Comparison of ENCODE assay signal across 8 cellular contexts in the genomic region with DNA sequence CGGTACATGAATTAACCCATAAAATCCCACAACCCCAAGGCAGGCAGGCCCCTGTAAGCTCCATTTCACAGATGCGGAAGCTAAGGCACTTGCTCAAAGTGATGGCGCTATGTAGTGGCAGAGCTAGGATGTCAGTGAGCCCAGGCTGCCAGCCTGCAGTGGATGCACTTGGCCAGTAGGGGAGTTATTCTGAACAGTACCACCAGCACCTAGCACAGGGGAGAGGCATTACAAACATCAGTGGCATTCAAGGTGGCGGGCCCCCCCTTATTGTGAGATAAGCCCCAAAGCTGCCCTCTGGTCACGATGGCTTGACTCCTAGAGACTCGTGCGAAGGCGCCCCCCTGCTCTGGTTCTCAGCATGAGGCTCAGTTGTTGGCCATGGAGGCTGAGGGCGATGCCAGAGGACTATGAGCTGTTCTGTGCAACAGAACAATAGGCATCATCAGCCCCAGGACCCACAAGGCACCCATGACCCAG. TPM values are rescaled to one million over a fixed set of nuclear protein-coding genes. Genes with fewer than 3 reads are reported as not detected.
DNase-seq lines count a peak whose midpoint lies in the region; ATAC-seq and TF ChIP-seq lines count a peak whose summit lies in the region.

No MANE protein-coding gene starts in this region.

- H3K27me3 ChIP-seq in BE2C (no peaks in the 10 kb centered on the region), Peyer's patch (no peaks in the 10 kb centered on the region)

- DNase-seq in BE2C: peak; percentile 40
- DNase-seq in Peyer's patch: no peak
- DNase-seq in cardiac fibroblast (ENCODE audit: low read depth in 2 of 2): peak; percentile 26 to 41
- peak; percentile 39 to 42 for DNase-seq in lung microvascular endothelial cell (ENCODE audit: low read depth in 2 of 2)
- no peak for DNase-seq in epidermal melanocyte (ENCODE audit: insufficient read length, low spot score)
- no peak for DNase-seq in NCI-H187 treated with DMSO at 0.1 percent for 48 hours (lab: John Stamatoyannopoulos, UW)

- H3K4me1 ChIP-seq in BE2C: no peaks in the 10 kb centered on the region
- H3K4me1 ChIP-seq in Peyer's patch: no peaks in the 10 kb centered on the region

- no peak overlapping the region for H3K27ac ChIP-seq in Peyer's patch

- TF ChIP-seq CTCF in BE2C (IDR thresholded peaks at IDR 0.05; ENCODE audit: low read depth, low read length): peak; percentile 67
- peak in 4 of 6 experiments; percentile 35 to 40 (median 38) for TF ChIP-seq CTCF in Peyer's patch (IDR thresholded peaks at IDR 0.05)
- TF ChIP-seq CTCF in cardiac fibroblast (IDR thresholded peaks at IDR 0.05; ENCODE audit: low read depth, low read length): peak; percentile 71

- H3K4me3 ChIP-seq in BE2C (ENCODE audit: low read depth, low read length) (no peak overlapping the region), Peyer's patch (no peak overlapping the region), cardiac fibroblast (replicated peaks in 1 of 2; ENCODE audit: low read depth in 2 of 2, low read length in 2 of 2) (no peak overlapping the region)

- peaks cover 52% of the 10 kb centered on the region for H3K36me3 ChIP-seq in BE2C
- peaks cover 0 to 41% (median 0%) of the 10 kb centered on the region in 3 donors for H3K36me3 ChIP-seq in Peyer's patch

- no peak for TF ChIP-seq POLR2A in Peyer's patch (IDR thresholded peaks at IDR 0.05)

- H3K9me3 ChIP-seq in BE2C: no peaks in the 10 kb centered on the region
- no peaks in the 10 kb centered on the region for H3K9me3 ChIP-seq in Peyer's patch

- ATAC-seq in GM19351 (IDR thresholded peaks at IDR 0.05; ENCODE audit: unreplicated experiment) (peak; percentile 90), HG03039 (IDR thresholded peaks at IDR 0.05; ENCODE audit: unreplicated experiment) (no peak)

RNA-seq across cellular contexts. Expression of a gene that starts 33.8 kb away (rescaled TPM):
- polyA plus RNA-seq in BE2C (2012; ENCODE audit: insufficient read depth, insufficient read length, low read depth): 123 TPM
- total RNA-seq in Peyer's patch (10 to 100 TPM; 49.6 to 80.1 (median 73.0) TPM), lung microvascular endothelial cell (44.9 and 60.1 TPM in 2 replicates)

RNA-seq across cellular contexts. Expression of a gene that starts 34.0 kb away (rescaled TPM):
- polyA plus RNA-seq in BE2C (2012; ENCODE audit: insufficient read depth, insufficient read length, low read depth): 8.2 TPM
- total RNA-seq in Peyer's patch (10 to 100 TPM; 27.5 to 59.5 (median 37.5) TPM), lung microvascular endothelial cell (10.5 and 15.3 TPM in 2 replicates)

Comparison
In these comparisons a context has a peak if more than half of its experiments do, and no peak if none do; other contexts are left out.
1. DNase-seq: peak in BE2C (single experiment), cardiac fibroblast (2 of 2) and lung microvascular endothelial cell (2 of 2); none in Peyer's patch (0 of 3), epidermal melanocyte (single experiment) and NCI-H187 treated with DMSO at 0.1 percent for 48 hours (single experiment).
2. Peak in every context shown above with its lines, with median percentiles within 50 percentile points of each other: CTCF ChIP-seq.